Comparison of ENCODE assay signal across 11 cellular contexts in the genomic region with DNA sequence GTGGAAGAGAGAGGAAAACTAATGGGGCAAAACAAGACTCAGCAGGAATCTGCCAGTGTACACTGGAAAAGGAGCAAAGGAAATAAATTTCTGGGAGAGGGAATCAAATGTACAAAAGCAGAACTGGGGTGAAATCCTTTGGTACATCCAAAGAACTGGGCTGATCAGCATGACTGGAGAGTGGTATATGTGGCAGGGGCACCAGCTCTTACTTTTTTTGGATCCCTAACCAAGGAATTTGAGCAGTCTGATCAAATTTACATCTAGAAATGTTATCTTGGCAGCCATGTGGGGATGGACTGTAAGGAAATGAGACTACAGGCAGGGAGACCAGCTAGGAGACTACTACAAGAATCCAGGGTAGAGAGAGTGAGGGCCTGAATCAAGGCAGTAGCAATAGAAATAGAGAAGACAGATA. TPM values are rescaled to one million over a fixed set of nuclear protein-coding genes. Genes with fewer than 3 reads are reported as not detected.
DNase-seq lines count a peak whose midpoint lies in the region; ATAC-seq and TF ChIP-seq lines count a peak whose summit lies in the region.
"Had no signal": no experiment of that assay in that cellular context is flagged by ENCODE, and none has a peak within 500 bp of the region (broad histone marks: within the 10 kb centered on the region; RNA-seq: fewer than 3 reads in every experiment).

No MANE protein-coding gene starts in this region.

- H2AK5ac ChIP-seq in mesendoderm (ENCODE audit: low read length): no peak overlapping the region

- POLR2A ChIA-PET in activated CD8-positive, alpha-beta T cell treated with anti-CD3 and anti-CD28 coated beads for 36 hours (lab: Charles Lee): no interaction called here

- CTCF ChIA-PET in activated CD8-positive, alpha-beta T cell treated with anti-CD3 and anti-CD28 coated beads for 36 hours (lab: Charles Lee): interaction anchor here (1.9 to 3.1 kb wide), 2 partner anchors 11 to 19 kb away, joined by 4 to 19 read pairs; no protein-coding TSS in a partner anchor

- H3K4me3 Mint-ChIP-seq in activated CD8-positive, alpha-beta T cell treated with anti-CD3 and anti-CD28 coated beads for 36 hours: no peak overlapping the region
- H3K4me3 Mint-ChIP-seq: effector memory CD8-positive, alpha-beta T cell had no signal

- H3K23ac ChIP-seq in mesendoderm (ENCODE audit: low read length): no peak overlapping the region

- no peak overlapping the region for H2BK120ac ChIP-seq in mesendoderm (ENCODE audit: low read depth, low read length)

- H2BK5ac ChIP-seq in mesendoderm (ENCODE audit: low read length): no peak overlapping the region

- H3K79me2 ChIP-seq in mesendoderm (ENCODE audit: control insufficient read depth, insufficient read depth, low read length): no peaks in the 10 kb centered on the region

- peaks cover 10% of the 10 kb centered on the region for H3K4me1 Mint-ChIP-seq in activated CD8-positive, alpha-beta T cell treated with anti-CD3 and anti-CD28 coated beads for 36 hours (ENCODE audit: low read depth)

- H3K4ac ChIP-seq in mesendoderm (ENCODE audit: low read depth, low read length): no peak overlapping the region

- H3K4me2 ChIP-seq in mesendoderm (ENCODE audit: low read length): no peak overlapping the region

- H4K8ac ChIP-seq in mesendoderm (ENCODE audit: low read depth, low read length): no peak overlapping the region

- no peaks in the 10 kb centered on the region for H3K9me3 ChIP-seq in right atrium auricular region
- no peaks in the 10 kb centered on the region for H3K9me3 ChIP-seq in ascending aorta
- H3K9me3 ChIP-seq: mucosa of descending colon had no signal

- no peak overlapping the region for H3K18ac ChIP-seq in mesendoderm (ENCODE audit: low read length)

- intact Hi-C loops in left ventricle myocardium superior (cut with micrococcal nuclease): no loop called here
- intact Hi-C loops in ascending aorta (cut with DNase I): loop anchor here (5.0 to 10.0 kb wide), 6 partner anchors 200 to 1728 kb away; a partner anchor contains a TSS
- intact Hi-C loops in activated CD8-positive, alpha-beta T cell treated with anti-CD3 and anti-CD28 coated beads for 36 hours (cut with micrococcal nuclease): no loop called here

- H3K36me3 ChIP-seq in right atrium auricular region: no peaks in the 10 kb centered on the region
- no peaks in the 10 kb centered on the region for H3K36me3 ChIP-seq in ascending aorta
- H3K36me3 ChIP-seq in mesendoderm (ENCODE audit: control insufficient read depth, insufficient read depth, low read length): no peaks in the 10 kb centered on the region

- no peaks in the 10 kb centered on the region for H3K27me3 Mint-ChIP-seq in activated CD8-positive, alpha-beta T cell treated with anti-CD3 and anti-CD28 coated beads for 36 hours

- no peak overlapping the region for H3K56ac ChIP-seq in mesendoderm (ENCODE audit: low read length)

- H3K27ac ChIP-seq in right atrium auricular region: peak overlapping the region; percentile 95 to 98
- H3K27ac ChIP-seq in ascending aorta: peak overlapping the region; percentile 96 to 99
- no peak overlapping the region for H3K27ac ChIP-seq in mesendoderm (ENCODE audit: low read depth, low read length)

- H3K9me3 Mint-ChIP-seq in activated CD8-positive, alpha-beta T cell treated with anti-CD3 and anti-CD28 coated beads for 36 hours: peaks cover 18% of the 10 kb centered on the region

- H3K36me3 Mint-ChIP-seq in activated CD8-positive, alpha-beta T cell treated with anti-CD3 and anti-CD28 coated beads for 36 hours (ENCODE audit: low read depth): peaks cover 6% of the 10 kb centered on the region

- ATAC-seq in left ventricle myocardium superior (no peak), HG03097 (IDR thresholded peaks at IDR 0.05; ENCODE audit: low FRiP score, unreplicated experiment) (no peak), HG02678 (IDR thresholded peaks at IDR 0.05; ENCODE audit: unreplicated experiment) (no peak)
- ATAC-seq in activated CD8-positive, alpha-beta T cell treated with anti-CD3 and anti-CD28 coated beads for 36 hours: no peak

- H3K27ac Mint-ChIP-seq in activated CD8-positive, alpha-beta T cell treated with anti-CD3 and anti-CD28 coated beads for 36 hours: no peak overlapping the region
- H3K27ac Mint-ChIP-seq: effector memory CD8-positive, alpha-beta T cell had no signal

- TF ChIP-seq CTCF in right atrium auricular region (IDR thresholded peaks at IDR 0.05): no peak
- TF ChIP-seq CTCF in ascending aorta (IDR thresholded peaks at IDR 0.05): no peak
- TF ChIP-seq CTCF in activated CD8-positive, alpha-beta T cell treated with anti-CD3 and anti-CD28 coated beads for 36 hours (IDR thresholded peaks at IDR 0.05): no peak

- H3K4me3 ChIP-seq in right atrium auricular region (peak overlapping the region; percentile 59 to 65), ascending aorta (peak overlapping the region; percentile 69 to 83), mesendoderm (ENCODE audit: low read length) (no peak overlapping the region)

- H3K27me3 ChIP-seq in right atrium auricular region (no peaks in the 10 kb centered on the region), ascending aorta (no peaks in the 10 kb centered on the region), mesendoderm (ENCODE audit: insufficient read depth, low read length, poor library complexity) (no peaks in the 10 kb centered on the region)

- H4K5ac ChIP-seq in mesendoderm (ENCODE audit: low read length): no peak overlapping the region

- DNase-seq in right atrium auricular region (ENCODE audit: low spot score) (no peak), left ventricle myocardium superior (no peak), ascending aorta (ENCODE audit: low spot score in 2 of 2) (no peak), mesendoderm (no peak), DMS 273 (lab: John Stamatoyannopoulos, UW; ENCODE audit: unreplicated experiment) (no peak)
- DNase-seq in activated CD8-positive, alpha-beta T cell treated with anti-CD3 and anti-CD28 coated beads for 36 hours: no peak
- DNase-seq: NCI-H1048 had no signal

- no peak overlapping the region for H2BK15ac ChIP-seq in mesendoderm (replicated peaks; ENCODE audit: low read depth)

- H3K4me1 ChIP-seq in right atrium auricular region: peaks cover 0 to 15% of the 10 kb centered on the region in 2 donors
- H3K4me1 ChIP-seq in ascending aorta: peaks cover 0 to 8% of the 10 kb centered on the region in 2 donors
- H3K4me1 ChIP-seq in mesendoderm (ENCODE audit: control insufficient read depth, low read depth, low read length): peaks cover 7% of the 10 kb centered on the region

- no peaks in the 10 kb centered on the region for H3K79me1 ChIP-seq in mesendoderm (ENCODE audit: low read length)

- H3K9ac ChIP-seq in mesendoderm (ENCODE audit: low read length): peak overlapping the region; percentile 77

RNA-seq across cellular contexts. Expression of a gene that starts 1.2 kb away (rescaled TPM):
- total RNA-seq in right atrium auricular region (10 to 100 TPM in 1 of 2 donors, 1 to 10 TPM in 1; 9.9 to 14.5 TPM), left ventricle myocardium superior (8.6 TPM), ascending aorta (0.21 TPM)
- 3.5 TPM for polyA plus RNA-seq in mesendoderm (2013, experiment 1 of 2)
- polyA plus RNA-seq in mesendoderm (2013, experiment 2 of 2): 4.3 TPM
- 1 to 10 TPM; 1.6 to 2.0 TPM for total RNA-seq in activated CD8-positive, alpha-beta T cell treated with anti-CD3 and anti-CD28 coated beads for 36 hours

RNA-seq across cellular contexts. Expression of a gene that starts 12.6 kb away (rescaled TPM):
- 1 to 10 TPM; 2.3 to 3.7 TPM for total RNA-seq in right atrium auricular region
- 4.7 TPM for total RNA-seq in left ventricle myocardium superior
- 0.21 TPM for total RNA-seq in ascending aorta
- polyA plus RNA-seq in mesendoderm (2013, experiment 1 of 2): 2.9 TPM
- polyA plus RNA-seq in mesendoderm (2013, experiment 2 of 2): 2.8 TPM
- 1 to 10 TPM; 2.3 to 3.0 TPM for total RNA-seq in activated CD8-positive, alpha-beta T cell treated with anti-CD3 and anti-CD28 coated beads for 36 hours

RNA-seq across cellular contexts. Expression of a gene that starts 55.7 kb away (rescaled TPM):
- 1 to 10 TPM; 1.8 to 4.1 TPM for total RNA-seq in right atrium auricular region
- 2.3 TPM for total RNA-seq in left ventricle myocardium superior
- total RNA-seq in ascending aorta: 3.0 TPM
- polyA plus RNA-seq in mesendoderm (2013, experiment 1 of 2): 5.4 TPM
- polyA plus RNA-seq in mesendoderm (2013, experiment 2 of 2): 5.6 TPM
- 1 to 10 TPM; 2.2 to 2.4 TPM for total RNA-seq in activated CD8-positive, alpha-beta T cell treated with anti-CD3 and anti-CD28 coated beads for 36 hours
